ENCODE assay signal across 8 cellular contexts in genomic region chr1:51627672-51628071, GRCh38. TPM values are rescaled to one million over a fixed set of nuclear protein-coding genes. Genes with fewer than 3 reads are reported as not detected.
DNase-seq lines count a peak whose midpoint lies in the region; ATAC-seq and TF ChIP-seq lines count a peak whose summit lies in the region.

No MANE protein-coding gene starts in this region.

- in situ Hi-C loops in ACHN (cut with HindIII; ENCODE audit: low pct_ligation_motif_present, low pct_unique_long_range_greater_than_20kb, low sequenced_read_pairs) (no loop called here), GM13977 (cut with MboI; ENCODE audit: low pct_unique_long_range_greater_than_20kb, low sequenced_read_pairs, unreplicated experiment) (no loop called here), transverse colon (cut with MboI; ENCODE audit: low pct_ligation_motif_present in 1 of 4, low pct_unique_long_range_greater_than_20kb in 1 of 4, low sequenced_read_pairs in 3 of 4) (loop anchor here in 1 of 4 donors (25.0 kb wide), 1 partner anchor 135 kb away; no protein-coding TSS in a partner anchor)

- TF ChIP-seq EP300 in transverse colon (IDR thresholded peaks at IDR 0.05; ENCODE audit: low read depth) = no peak
- no peak for TF ChIP-seq EP300 in sigmoid colon (IDR thresholded peaks at IDR 0.05)

- 77% methylated on average over 2 of the region's 2 CpGs; no CpG with 5 or more reads in 1 of the 2 donors for WGBS in transverse colon (ENCODE audit: low coverage in 1 of 2), 2 donors
- WGBS in sigmoid colon, 2 donors = 78 to 88% methylated on average over 2 of the region's 2 CpGs

- H3K27ac ChIP-seq in transverse colon (no peak overlapping the region), sigmoid colon (no peak overlapping the region)

- no peaks in the 10 kb centered on the region for H3K9me3 ChIP-seq in transverse colon
- H3K9me3 ChIP-seq in sigmoid colon = no peaks in the 10 kb centered on the region

- no peaks in the 10 kb centered on the region for H3K27me3 ChIP-seq in transverse colon
- no peaks in the 10 kb centered on the region for H3K27me3 ChIP-seq in sigmoid colon

- H3K36me3 ChIP-seq in transverse colon (no peaks in the 10 kb centered on the region), sigmoid colon (no peaks in the 10 kb centered on the region)

- no peak for TF ChIP-seq POLR2A in transverse colon (IDR thresholded peaks at IDR 0.05)
- no peak for TF ChIP-seq POLR2A in sigmoid colon (IDR thresholded peaks at IDR 0.05)

- intact Hi-C loops in left cardiac atrium (cut with DNase I) (loop anchor here in 1 of 2 donors (5.0 kb wide), 1 partner anchor 140 kb away; no protein-coding TSS in a partner anchor), transverse colon (cut with DNase I; ENCODE audit: low total_unique reads) (no loop called here), sigmoid colon (cut with DNase I) (no loop called here)

- DNase-seq in ACHN = peak; percentile 73
- DNase-seq in GM13977 (ENCODE audit: low spot score) = peak; percentile 43
- no peak for DNase-seq in left cardiac atrium
- DNase-seq in transverse colon = no peak
- no peak for DNase-seq in sigmoid colon

- H3K4me1 ChIP-seq in transverse colon (peaks cover 0 to 21% (median 5%) of the 10 kb centered on the region in 4 donors), sigmoid colon (peaks cover 0 to 44% (median 38%) of the 10 kb centered on the region in 4 donors)

- H3K4me3 ChIP-seq in transverse colon (no peak overlapping the region), sigmoid colon (no peak overlapping the region)

- ATAC-seq in SK-N-SH treated with all-trans-retinoic acid at 6 μM for 48 hours = peak; percentile 88
- peak; percentile 44 to 61 for ATAC-seq in left cardiac atrium
- ATAC-seq in GM18861 (IDR thresholded peaks at IDR 0.05; ENCODE audit: unreplicated experiment) = no peak
- no peak for ATAC-seq in HG03139 (IDR thresholded peaks at IDR 0.05; ENCODE audit: unreplicated experiment)

- TF ChIP-seq CTCF in GM13977 (IDR thresholded peaks at IDR 0.05; ENCODE audit: extremely low read depth, insufficient read depth, missing control alignments) = peak; percentile 53
- TF ChIP-seq CTCF in transverse colon (IDR thresholded peaks at IDR 0.05) = peak in 2 of 5 experiments; percentile 10 to 25
- TF ChIP-seq CTCF in sigmoid colon (IDR thresholded peaks at IDR 0.05) = peak in 1 of 4 experiments; percentile 26

TF ChIP-seq in SK-N-SH treated with all-trans-retinoic acid at 6 μM for 48 hours, 23 proteins besides CTCF, POLR2A, EP300 and RAD21:
- TF ChIP-seq ZFP30 (CRISPR knock-in tag; IDR thresholded peaks at IDR 0.05) (no peak), ZNF565 (CRISPR knock-in tag; conservative IDR thresholded peaks at IDR 0.05; ENCODE audit: low read depth) (no peak), BACH2 (CRISPR knock-in tag; IDR thresholded peaks at IDR 0.05; ENCODE audit: borderline replicate concordance) (no peak), TOX (CRISPR knock-in tag; IDR thresholded peaks at IDR 0.05; ENCODE audit: borderline replicate concordance) (no peak), ESRRG (CRISPR knock-in tag; IDR thresholded peaks at IDR 0.05) (no peak), PATZ1 (CRISPR knock-in tag; IDR thresholded peaks at IDR 0.05; ENCODE audit: borderline replicate concordance) (no peak), RARB (CRISPR knock-in tag; IDR thresholded peaks at IDR 0.05) (no peak)
TF ChIP-seq in SK-N-SH treated with all-trans-retinoic acid at 6 μM for 48 hours: peak in this region for 0.

RNA-seq across cellular contexts. Expression of gene OSBPL9, which starts 10.8 kb away (rescaled TPM):
- total RNA-seq in left cardiac atrium (10 to 100 TPM; 39.3 to 45.1 TPM), transverse colon (10 to 100 TPM; 56.1 to 82.1 (median 65.4) TPM), sigmoid colon (10 to 100 TPM; 49.7 to 81.5 (median 71.9) TPM)
- 10 to 100 TPM; 31.8 to 34.9 (median 32.2) TPM for polyA plus RNA-seq in sigmoid colon

Comparison
In these comparisons a context has a peak if more than half of its experiments do, and no peak if none do; other contexts are left out.
1. DNase-seq: peak in ACHN (single experiment) and GM13977 (single experiment); none in left cardiac atrium (single experiment), transverse colon (single experiment) and sigmoid colon (single experiment).
2. ATAC-seq: peak in SK-N-SH treated with all-trans-retinoic acid at 6 μM for 48 hours (single experiment) and left cardiac atrium (2 of 2); none in GM18861 (single experiment) and HG03139 (single experiment).